In genomic region chr2:227082286-227082685, GRCh38 we compare ENCODE assay signal across 12 cellular contexts.
DNase-seq lines count a peak whose midpoint lies in the region; ATAC-seq and TF ChIP-seq lines count a peak whose summit lies in the region.
"Had no signal": no experiment of that assay in that cellular context is flagged by ENCODE, and none has a peak within 500 bp of the region (broad histone marks: within the 10 kb centered on the region; RNA-seq: fewer than 3 reads in every experiment).

No MANE protein-coding gene starts in this region.

- 56 to 58% (median 58%) methylated on average over 1 of the region's 1 CpG for WGBS in psoas muscle, 3 donors

- H3K36me3 ChIP-seq in psoas muscle (ENCODE audit: insufficient read depth in 1 of 2, low read depth in 1 of 2) = peaks cover 0 to 99% of the 10 kb centered on the region in 2 donors
- H3K36me3 ChIP-seq: BLaER1 treated with 17β-estradiol and CSF1 and Interleukin-3, amounts not matched to agents 10 nM and 100 nM had no signal

- DNase-seq in ureter (ENCODE audit: low spot score) = no peak
- no peak for DNase-seq in stimulated activated CD4-positive, alpha-beta T cell treated with anti-CD3 and anti-CD28 coated beads, Interleukin-12 subunit alpha, Interleukin-12 subunit beta, amount 100 ng/mL, for 4 hours
- no peak for DNase-seq in psoas muscle
- DNase-seq in MV-4-11 (lab: John Stamatoyannopoulos, UW) = no peak
- DNase-seq: activated T-cell treated with anti-CD3 and anti-CD28 coated beads, Interleukin-2, amount 50 U/mL, for 72 hours; body of pancreas; testis had no signal

- intact Hi-C loops in psoas muscle (cut with DNase I) = no loop called here

- no peak overlapping the region for H3K4me3 ChIP-seq in psoas muscle
- H3K4me3 ChIP-seq: BLaER1 treated with 17β-estradiol and CSF1 and Interleukin-3, amounts not matched to agents 10 nM and 100 nM; body of pancreas; testis had no signal

- H3K27ac ChIP-seq in psoas muscle = no peak overlapping the region
- H3K27ac ChIP-seq: BLaER1 treated with 17β-estradiol and CSF1 and Interleukin-3, amounts not matched to agents 10 nM and 100 nM; body of pancreas; testis had no signal

- H3K9me3 ChIP-seq in psoas muscle = no peaks in the 10 kb centered on the region
- H3K9me3 ChIP-seq: body of pancreas, testis had no signal

- no peaks in the 10 kb centered on the region for H3K4me1 ChIP-seq in psoas muscle
- H3K4me1 ChIP-seq: BLaER1 treated with 17β-estradiol and CSF1 and Interleukin-3, amounts not matched to agents 10 nM and 100 nM; body of pancreas; testis had no signal

- no peak for TF ChIP-seq CTCF in psoas muscle (IDR thresholded peaks at IDR 0.05)

- ATAC-seq in GM18520 (IDR thresholded peaks at IDR 0.05; ENCODE audit: unreplicated experiment) (peak; percentile 100), GM21381 (IDR thresholded peaks at IDR 0.05; ENCODE audit: unreplicated experiment) (peak; percentile 96), HG02970 (IDR thresholded peaks at IDR 0.05; ENCODE audit: low FRiP score, unreplicated experiment) (peak; percentile 74), HG03575 (IDR thresholded peaks at IDR 0.05; ENCODE audit: extremely low read depth, insufficient number of reproducible peaks, low FRiP score, unreplicated experiment) (peak; percentile 96), psoas muscle (no peak)
- ATAC-seq: activated T-cell treated with anti-CD3 and anti-CD28 coated beads, Interleukin-2, amount 50 U/mL, for 72 hours; body of pancreas had no signal

- no peaks in the 10 kb centered on the region for H3K27me3 ChIP-seq in psoas muscle (ENCODE audit: insufficient read depth in 3 of 3, low read length in 2 of 3)
- H3K27me3 ChIP-seq: BLaER1 treated with 17β-estradiol and CSF1 and Interleukin-3, amounts not matched to agents 10 nM and 100 nM; body of pancreas; testis had no signal

Comparison
In these comparisons a context has a peak if more than half of its experiments do, and no peak if none do; other contexts are left out.
1. ATAC-seq: peak in GM18520 (single experiment), GM21381 (single experiment), HG02970 (single experiment) and HG03575 (single experiment); none in psoas muscle (0 of 4).